Comparison of ENCODE assay signal across 8 cellular contexts in genomic region chr11:68214173-68215086, GRCh38. TPM values are rescaled to one million over a fixed set of nuclear protein-coding genes. Genes with fewer than 3 reads are reported as not detected.
A peak's percentile ranks its signal among the peaks of the same experiment; 100 is the strongest.
DNase-seq lines count a peak whose midpoint lies in the region; ATAC-seq and TF ChIP-seq lines count a peak whose summit lies in the region.

No MANE protein-coding gene starts in this region.

- peak overlapping the region; percentile 86 for H3K4me3 Mint-ChIP-seq in Caco-2 (ENCODE audit: unreplicated experiment)

- DNase-seq in Caco-2 = peak; percentile 54 to 59
- peak; percentile 22 for DNase-seq in HT-29 (ENCODE audit: low spot score)
- DNase-seq in adipocyte (ENCODE audit: low read depth) = peak; percentile 54
- peak; percentile 11 for DNase-seq in stimulated activated CD8-positive, alpha-beta memory T cell treated with anti-CD3 and anti-CD28 coated beads, Interleukin-4, amount 100 ng/mL, for 24 hours (ENCODE audit: low read depth)
- DNase-seq in DMS153 (lab: John Stamatoyannopoulos, UW) = no peak
- DNase-seq in cortex of kidney (lab: John Stamatoyannopoulos, UW) = no peak

- CTCF ChIA-PET in Caco-2 (lab: Charles Lee) = interaction anchor here (0.7 kb wide), 1 partner anchor 84 kb away, joined by 3 read pairs; no protein-coding TSS in a partner anchor

- H3K9me3 Mint-ChIP-seq in Caco-2 (ENCODE audit: unreplicated experiment) = no peaks in the 10 kb centered on the region

- no peak for TF ChIP-seq CTCF in Caco-2 (IDR thresholded peaks at IDR 0.05; ENCODE audit: insufficient read depth in 1 of 2, low read depth in 1 of 2, low read length in 1 of 2, severe bottlenecking in 1 of 2, unreplicated experiment in 1 of 2)

- H3K4me1 ChIP-seq in Caco-2 = peaks cover 14% of the 10 kb centered on the region
- H3K4me1 ChIP-seq in adipocyte (ENCODE audit: control insufficient read depth, insufficient read depth, low read length) = peaks cover 19% of the 10 kb centered on the region
- peaks cover 6% of the 10 kb centered on the region for H3K4me1 ChIP-seq in iPS-18a (ENCODE audit: control insufficient read depth, low read depth, low read length)

- peak overlapping the region; percentile 85 for H3K27ac Mint-ChIP-seq in Caco-2 (ENCODE audit: unreplicated experiment)

- H3K4me1 Mint-ChIP-seq in Caco-2 (ENCODE audit: low read depth, unreplicated experiment) = peaks cover 25% of the 10 kb centered on the region

- H3K27me3 ChIP-seq in Caco-2 (replicated peaks; ENCODE audit: control insufficient read depth, insufficient read depth, low read length) = no peaks in the 10 kb centered on the region
- peaks cover 11% of the 10 kb centered on the region for H3K27me3 ChIP-seq in adipocyte (replicated peaks; ENCODE audit: control insufficient read depth, insufficient read depth, low read length)
- peaks cover 6% of the 10 kb centered on the region for H3K27me3 ChIP-seq in iPS-18a (ENCODE audit: control insufficient read depth, insufficient read depth, low read length)

- peak overlapping the region; percentile 99 for H3K4me3 ChIP-seq in Caco-2 (ENCODE audit: low read depth, low read length)
- H3K4me3 ChIP-seq in adipocyte (ENCODE audit: low read length) = peak overlapping the region; percentile 86
- peak overlapping the region; percentile 74 for H3K4me3 ChIP-seq in iPS-18a (ENCODE audit: low read length)

- BruUV-seq in Caco-2 (replicated peaks; lab: Mats Ljungman, UMichigan) = TSS peak; percentile 70

- peak overlapping the region; percentile 92 for H3K27ac ChIP-seq in iPS-18a (ENCODE audit: low read length)

- intact Hi-C loops in Caco-2 (cut with micrococcal nuclease; ENCODE audit: unreplicated experiment) = no loop called here

- H3K36me3 ChIP-seq in Caco-2 (ENCODE audit: control insufficient read depth, insufficient read depth, low read length) (no peaks in the 10 kb centered on the region), adipocyte (ENCODE audit: control insufficient read depth, insufficient read depth, low read length, severe bottlenecking) (no peaks in the 10 kb centered on the region), iPS-18a (ENCODE audit: control insufficient read depth, low read depth, low read length) (no peaks in the 10 kb centered on the region)

- H3K36me3 Mint-ChIP-seq in Caco-2 (ENCODE audit: insufficient read depth, unreplicated experiment) = peaks cover 30% of the 10 kb centered on the region

- no peak for ATAC-seq in GM18873 (IDR thresholded peaks at IDR 0.05; ENCODE audit: low FRiP score, unreplicated experiment)

- H3K9me3 ChIP-seq in Caco-2 (no peaks in the 10 kb centered on the region), adipocyte (ENCODE audit: control insufficient read depth, low read length) (no peaks in the 10 kb centered on the region), iPS-18a (ENCODE audit: control insufficient read depth, low read depth, low read length) (no peaks in the 10 kb centered on the region)

- H3K9ac ChIP-seq in adipocyte (ENCODE audit: low read length) (peak overlapping the region; percentile 95), iPS-18a (ENCODE audit: low read length) (peak overlapping the region; percentile 90)

- POLR2A ChIA-PET in Caco-2 (lab: Charles Lee) = interaction anchor here (0.6 to 1.9 kb wide), 4 partner anchors 57 to 369 kb away, joined by 3 to 4 read pairs (median 3); no protein-coding TSS in a partner anchor

- H3K27me3 Mint-ChIP-seq in Caco-2 (ENCODE audit: insufficient read depth, unreplicated experiment) = no peaks in the 10 kb centered on the region

RNA-seq across cellular contexts. Expression of gene KMT5B, which starts 1.3 kb away (rescaled TPM):
- total RNA-seq in Caco-2 (2022) = 89.1 and 91.2 TPM in 2 replicates
- 26.5 and 27.2 TPM in 2 replicates for total RNA-seq in HT-29 (2014; rRNA removed; shearing (Covaris generic))

RNA-seq across cellular contexts. Expression of gene C11orf24, which starts 57.3 kb away (rescaled TPM):
- 79.8 and 83.2 TPM in 2 replicates for total RNA-seq in Caco-2 (2022)
- 38.8 and 42.3 TPM in 2 replicates for total RNA-seq in HT-29 (2014; rRNA removed; shearing (Covaris generic))

Comparison
In these comparisons a context has a peak if more than half of its experiments do, and no peak if none do; other contexts are left out.
1. DNase-seq: peak in Caco-2 (2 of 2), HT-29 (single experiment), adipocyte (single experiment) and stimulated activated CD8-positive, alpha-beta memory T cell treated with anti-CD3 and anti-CD28 coated beads, Interleukin-4, amount 100 ng/mL, for 24 hours (single experiment); none in DMS153 (single experiment) and cortex of kidney (single experiment).
2. Peak in every context shown above with its lines, with median percentiles within 50 percentile points of each other: H3K4me3 ChIP-seq.